ENCODE assay signal across 9 cellular contexts in the genomic region with DNA sequence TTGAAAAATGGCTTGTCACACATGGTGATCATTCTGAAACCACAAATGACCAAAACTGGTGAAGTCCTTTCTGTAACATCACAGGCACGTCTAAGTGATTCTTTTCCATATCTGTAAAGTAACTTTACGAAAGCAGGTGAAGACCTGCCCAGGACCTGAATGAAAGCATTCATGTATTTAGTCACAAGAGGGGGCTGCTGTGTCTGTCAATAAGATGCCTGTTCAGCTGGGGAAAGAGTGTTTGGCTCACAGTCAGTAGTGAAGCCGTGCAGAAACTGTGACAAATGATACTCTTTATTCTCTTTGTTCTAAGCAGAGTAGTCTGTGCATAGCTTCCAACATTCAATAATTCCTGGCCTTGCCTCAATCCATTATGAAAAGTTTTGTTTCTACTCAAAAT.
A peak's percentile ranks its signal among the peaks of the same experiment; 100 is the strongest.
DNase-seq lines count a peak whose midpoint lies in the region; ATAC-seq, FAIRE-seq and TF ChIP-seq lines count a peak whose summit lies in the region.
"Had no signal": no experiment of that assay in that cellular context is flagged by ENCODE, and none has a peak within 500 bp of the region (broad histone marks: within the 10 kb centered on the region; RNA-seq: fewer than 3 reads in every experiment).

No MANE protein-coding gene starts in this region.

- POLR2A ChIA-PET in CD4-positive, alpha-beta memory T cell (lab: Charles Lee; ENCODE audit: partially characterized antibody), result interaction anchor here (0.6 to 2.5 kb wide), 11 partner anchors 12 to 542 kb away, joined by 3 to 9 read pairs (median 3); a partner anchor contains a TSS
- POLR2A ChIA-PET in GM12878 (lab: Charles Lee), result no interaction called here

- SMC1A ChIA-PET in GM12878 (lab: Charles Lee; ENCODE audit: uncharacterized antibody, unreplicated experiment), result no interaction called here

- peak; percentile 66 for FAIRE-seq in GM12878 (lab: Jason Lieb, UNC)
- FAIRE-seq: colon had no signal

- in situ Hi-C loops in GM12878 (cut with MboI), result no loop called here

- H3K27me3 ChIP-seq in CD4-positive, alpha-beta memory T cell (ENCODE audit: insufficient read depth, low read length), result no peaks in the 10 kb centered on the region
- H3K27me3 ChIP-seq in GM12878 (replicated peaks in 1 of 2; ENCODE audit: control insufficient read depth in 2 of 2, insufficient read depth in 2 of 2, low read length in 1 of 2), result no peaks in the 10 kb centered on the region; a peak in 1 of 4 replicates
- peaks cover 0 to 4% (median 0%) of the 10 kb centered on the region in 3 donors for H3K27me3 ChIP-seq in psoas muscle (ENCODE audit: insufficient read depth in 3 of 3, low read length in 2 of 3)

- peaks cover 0 to under 1% of the 10 kb centered on the region in 2 donors for H3K27me3 Mint-ChIP-seq in CD4-positive, alpha-beta memory T cell
- peaks cover 8% of the 10 kb centered on the region for H3K27me3 Mint-ChIP-seq in nephron progenitor cell (ENCODE audit: low read depth, poor library complexity)

- RAD21 ChIA-PET in GM12878 (lab: Charles Lee; ENCODE audit: unreplicated experiment), result no interaction called here

- no peaks in the 10 kb centered on the region for H4K20me1 ChIP-seq in GM12878 (ENCODE audit: control insufficient read depth, insufficient read depth)

- CTCF ChIA-PET in CD4-positive, alpha-beta memory T cell (lab: Charles Lee; ENCODE audit: partially characterized antibody), result interaction anchor here (0.7 to 1.8 kb wide), 15 partner anchors 9 to 523 kb away, joined by 3 to 13 read pairs (median 4); no protein-coding TSS in a partner anchor
- CTCF ChIA-PET in GM12878 (lab: Yijun Ruan, JAX), result interaction anchor here (0.5 to 1.6 kb wide), 13 partner anchors 8 to 613 kb away, joined by 3 to 6 read pairs (median 5); no protein-coding TSS in a partner anchor

- peaks cover 0 to 2% (median 0%) of the 10 kb centered on the region in 8 donors for H3K9me3 Mint-ChIP-seq in CD4-positive, alpha-beta memory T cell
- H3K9me3 Mint-ChIP-seq in nephron progenitor cell, result peaks cover 5% of the 10 kb centered on the region

- intact Hi-C loops in CD4-positive, alpha-beta memory T cell (cut with micrococcal nuclease), result loop anchor here (1.0 to 2.0 kb wide), 3 partner anchors 23 to 53 kb away; no protein-coding TSS in a partner anchor
- intact Hi-C loops in GM12878 (cut with micrococcal nuclease; ENCODE audit: unreplicated experiment) (loop anchor here (5.0 kb wide), 1 partner anchor 55 kb away; no protein-coding TSS in a partner anchor), psoas muscle (cut with DNase I) (no loop called here)

- no peak for TF ChIP-seq EP300 in GM12878 (IDR thresholded peaks at IDR 0.05; ENCODE audit: borderline replicate concordance in 1 of 2, control insufficient read depth in 1 of 2, low read depth in 2 of 2, low read length in 2 of 2)

- H3K9me3 ChIP-seq in CD4-positive, alpha-beta memory T cell (ENCODE audit: control insufficient read depth in 1 of 2, low read length in 2 of 2), result no peaks in the 10 kb centered on the region
- H3K9me3 ChIP-seq in GM12878 (replicated peaks; ENCODE audit: control insufficient read depth, insufficient read depth, low read length) (no peaks in the 10 kb centered on the region), psoas muscle (no peaks in the 10 kb centered on the region)

- peak; percentile 42 for TF ChIP-seq RAD21 in GM12878 (IDR thresholded peaks at IDR 0.05; ENCODE audit: insufficient read depth, low read depth, low read length)

- TF ChIP-seq CTCF in NB4 (IDR thresholded peaks at IDR 0.05; ENCODE audit: low read depth, low read length) (peak; percentile 21), GM12878 (IDR thresholded peaks at IDR 0.05 in 2 of 3, conservative IDR thresholded peaks at IDR 0.05 in 1 of 3; ENCODE audit: control insufficient read depth in 2 of 3, extremely low read depth in 1 of 3, insufficient read depth in 1 of 3, low read depth in 3 of 3, low read length in 3 of 3) (peak; percentile 37 to 43 (median 43); a peak in 5 of 6 replicates), nephron progenitor cell (IDR thresholded peaks at IDR 0.05) (peak; percentile 42), psoas muscle (IDR thresholded peaks at IDR 0.05) (no peak)

- DNase-seq in CD4-positive, alpha-beta memory T cell, result peak; percentile 35 to 62 (median 55)
- DNase-seq in NB4 (ENCODE audit: low read depth), result peak; percentile 33
- DNase-seq in GM12878 (ENCODE audit: low read depth, low spot score), result no peak
- DNase-seq in nephron progenitor cell, result no peak
- no peak for DNase-seq in psoas muscle
- no peak for DNase-seq in NCI-H1105 (lab: John Stamatoyannopoulos, UW)

- TF ChIP-seq POLR2A in NB4 (IDR thresholded peaks at IDR 0.05; ENCODE audit: extremely low read depth, insufficient read length) (no peak), GM12878 (IDR thresholded peaks at IDR 0.05; ENCODE audit: low read depth, low read length) (no peak)

- no TSS peak for BruUV-seq in GM12878 (replicated peaks; lab: Mats Ljungman, UMichigan)

- peak overlapping the region; percentile 70 to 88 (median 87) for H3K27ac Mint-ChIP-seq in CD4-positive, alpha-beta memory T cell
- no peak overlapping the region for H3K27ac Mint-ChIP-seq in nephron progenitor cell

- H3K4me3 Mint-ChIP-seq in CD4-positive, alpha-beta memory T cell, result peak overlapping the region; percentile 46 to 89 (median 62)
- no peak overlapping the region for H3K4me3 Mint-ChIP-seq in nephron progenitor cell

- WGBS in GM12878 (ENCODE audit: insufficient coverage, insufficient replicate concordance, low lambda C conversion rate, missing lambda C conversion rate), result 13% methylated on average over 3 of the region's 3 CpGs
- 15 to 18% (median 15%) methylated on average over 3 of the region's 3 CpGs for WGBS in psoas muscle, 3 donors

- no peak overlapping the region for H3K9ac ChIP-seq in GM12878 (ENCODE audit: control insufficient read depth, insufficient read depth, low read length)

- peaks cover 12 to 38% (median 21%) of the 10 kb centered on the region in 4 donors for H3K4me1 Mint-ChIP-seq in CD4-positive, alpha-beta memory T cell
- H3K4me1 Mint-ChIP-seq in nephron progenitor cell, result peaks cover 3% of the 10 kb centered on the region

- no peak overlapping the region for H3K4me3 ChIP-seq in CD4-positive, alpha-beta memory T cell (ENCODE audit: low read length in 2 of 2)
- H3K4me3 ChIP-seq in NB4 (ENCODE audit: low read depth, low read length) (no peak overlapping the region), GM12878 (no peak overlapping the region), psoas muscle (no peak overlapping the region)

- ATAC-seq in GM18909 (IDR thresholded peaks at IDR 0.05; ENCODE audit: poor library complexity, unreplicated experiment), result peak; percentile 77
- peak; percentile 89 for ATAC-seq in GM12878
- ATAC-seq in psoas muscle, result no peak
- no peak for ATAC-seq in GM21526 (IDR thresholded peaks at IDR 0.05; ENCODE audit: low FRiP score, unreplicated experiment)

- no peaks in the 10 kb centered on the region for H3K36me3 ChIP-seq in CD4-positive, alpha-beta memory T cell (ENCODE audit: insufficient read depth, low read length)
- H3K36me3 ChIP-seq in GM12878 (ENCODE audit: control insufficient read depth in 2 of 2, insufficient read depth in 2 of 2, low read length in 1 of 2) (no peaks in the 10 kb centered on the region), psoas muscle (ENCODE audit: insufficient read depth in 1 of 2, low read depth in 1 of 2) (no peaks in the 10 kb centered on the region)

- H3K79me2 ChIP-seq in GM12878 (ENCODE audit: control insufficient read depth, insufficient read depth, low read length), result no peaks in the 10 kb centered on the region

- H3K36me3 Mint-ChIP-seq in CD4-positive, alpha-beta memory T cell, result peaks cover 0 to 2% of the 10 kb centered on the region in 2 donors
- H3K36me3 Mint-ChIP-seq in nephron progenitor cell (ENCODE audit: low read depth), result no peaks in the 10 kb centered on the region

- H3K4me1 ChIP-seq in CD4-positive, alpha-beta memory T cell (ENCODE audit: insufficient read depth, low read length), result peaks cover 13% of the 10 kb centered on the region
- H3K4me1 ChIP-seq in GM12878 (ENCODE audit: control insufficient read depth, insufficient read depth, low read length) (no peaks in the 10 kb centered on the region), psoas muscle (no peaks in the 10 kb centered on the region)

- H3K27ac ChIP-seq in CD4-positive, alpha-beta memory T cell (ENCODE audit: low read depth, low read length), result peak overlapping the region; percentile 21
- H3K27ac ChIP-seq in GM12878 (ENCODE audit: control insufficient read depth, insufficient read depth) (no peak overlapping the region), psoas muscle (no peak overlapping the region)

- no peak overlapping the region for H2AFZ ChIP-seq in GM12878 (ENCODE audit: control insufficient read depth, low read depth, low read length)

- H3K4me2 ChIP-seq in GM12878 (ENCODE audit: control insufficient read depth, insufficient read depth), result no peak overlapping the region

TF ChIP-seq in GM12878, 131 proteins besides CTCF, POLR2A, EP300 and RAD21:
- TF ChIP-seq, protein P1, sequence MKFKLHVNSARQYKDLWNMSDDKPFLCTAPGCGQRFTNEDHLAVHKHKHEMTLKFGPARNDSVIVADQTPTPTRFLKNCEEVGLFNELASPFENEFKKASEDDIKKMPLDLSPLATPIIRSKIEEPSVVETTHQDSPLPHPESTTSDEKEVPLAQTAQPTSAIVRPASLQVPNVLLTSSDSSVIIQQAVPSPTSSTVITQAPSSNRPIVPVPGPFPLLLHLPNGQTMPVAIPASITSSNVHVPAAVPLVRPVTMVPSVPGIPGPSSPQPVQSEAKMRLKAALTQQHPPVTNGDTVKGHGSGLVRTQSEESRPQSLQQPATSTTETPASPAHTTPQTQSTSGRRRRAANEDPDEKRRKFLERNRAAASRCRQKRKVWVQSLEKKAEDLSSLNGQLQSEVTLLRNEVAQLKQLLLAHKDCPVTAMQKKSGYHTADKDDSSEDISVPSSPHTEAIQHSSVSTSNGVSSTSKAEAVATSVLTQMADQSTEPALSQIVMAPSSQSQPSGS (IDR thresholded peaks at IDR 0.05; ENCODE audit: low read length), result no peak
- no peak for TF ChIP-seq FOXM1 (IDR thresholded peaks at IDR 0.05; ENCODE audit: low read depth, low read length)
- TF ChIP-seq RB1 (IDR thresholded peaks at IDR 0.05; ENCODE audit: borderline replicate concordance), result no peak
- no peak for TF ChIP-seq NFYA (IDR thresholded peaks at IDR 0.05; ENCODE audit: borderline replicate concordance, low read depth, low read length)
- TF ChIP-seq SMC3 (IDR thresholded peaks at IDR 0.05; ENCODE audit: borderline replicate concordance, low read length), result peak; percentile 18; the same call in 1 of the 2 replicates
TF ChIP-seq in GM12878: peak in this region for 1.

Comparison
In these comparisons a context has a peak if more than half of its experiments do, and no peak if none do; other contexts are left out.
1. DNase-seq: peak in CD4-positive, alpha-beta memory T cell (5 of 5) and NB4 (single experiment); none in GM12878 (single experiment), nephron progenitor cell (single experiment), psoas muscle (0 of 2) and NCI-H1105 (single experiment).
2. ATAC-seq: peak in GM18909 (single experiment) and GM12878 (single experiment); none in psoas muscle (0 of 4) and GM21526 (single experiment).
3. intact Hi-C loops: an anchor here in CD4-positive, alpha-beta memory T cell (1.0 to 2.0 kb wide) and GM12878 (5.0 kb wide); none called in psoas muscle.